ENCODE assay signal across 8 cellular contexts in genomic region chr17:38701504-38702165, GRCh38. TPM values are rescaled to one million over a fixed set of nuclear protein-coding genes. Genes with fewer than 3 reads are reported as not detected.
DNase-seq lines count a peak whose midpoint lies in the region; ATAC-seq and TF ChIP-seq lines count a peak whose summit lies in the region.

No MANE protein-coding gene starts in this region.

- peak overlapping the region; percentile 29 to 100 (median 88) for H3K4me3 Mint-ChIP-seq in CD4-positive, CD25-positive, alpha-beta regulatory T cell
- peak overlapping the region; percentile 97 to 99 for H3K4me3 Mint-ChIP-seq in effector memory CD8-positive, alpha-beta T cell
- peak overlapping the region; percentile 79 to 94 (median 84) for H3K4me3 Mint-ChIP-seq in naive thymus-derived CD8-positive, alpha-beta T cell

- peaks cover 13 to 58% (median 31%) of the 10 kb centered on the region in 4 donors for H3K4me1 Mint-ChIP-seq in CD4-positive, CD25-positive, alpha-beta regulatory T cell
- H3K4me1 Mint-ChIP-seq in effector memory CD8-positive, alpha-beta T cell (ENCODE audit: low read depth in 2 of 2) = peaks cover 34 to 47% of the 10 kb centered on the region in 2 donors
- H3K4me1 Mint-ChIP-seq in naive thymus-derived CD8-positive, alpha-beta T cell = peaks cover 34 to 50% (median 47%) of the 10 kb centered on the region in 4 donors

- H3K27me3 ChIP-seq in CD4-positive, CD25-positive, alpha-beta regulatory T cell (ENCODE audit: control insufficient read depth, insufficient read depth, low read length) = no peaks in the 10 kb centered on the region
- no peaks in the 10 kb centered on the region for H3K27me3 ChIP-seq in stomach smooth muscle (ENCODE audit: control insufficient read depth in 1 of 2, insufficient read depth in 2 of 2, low read length in 2 of 2)

- peak overlapping the region; percentile 98 for H3K27ac ChIP-seq in CD4-positive, CD25-positive, alpha-beta regulatory T cell (ENCODE audit: insufficient read depth, low read length, poor library complexity, severe bottlenecking)
- H3K27ac ChIP-seq in stomach smooth muscle (ENCODE audit: low read length) = peak overlapping the region; percentile 97

- peak; percentile 37 to 44 for ATAC-seq in CD4-positive, CD25-positive, alpha-beta regulatory T cell (ENCODE audit: low read depth in 2 of 2)
- ATAC-seq in effector memory CD8-positive, alpha-beta T cell (replicated peaks) = peak; percentile 52
- ATAC-seq in naive thymus-derived CD8-positive, alpha-beta T cell = peak; percentile 25 to 57

- peak overlapping the region; percentile 88 to 91 for H3K9ac ChIP-seq in stomach smooth muscle (ENCODE audit: low read length in 2 of 2)

- peaks cover 3% of the 10 kb centered on the region for H3K36me3 Mint-ChIP-seq in CD4-positive, CD25-positive, alpha-beta regulatory T cell
- H3K36me3 Mint-ChIP-seq in effector memory CD8-positive, alpha-beta T cell (ENCODE audit: insufficient read depth) = peaks cover 49% of the 10 kb centered on the region
- H3K36me3 Mint-ChIP-seq in naive thymus-derived CD8-positive, alpha-beta T cell = no peaks in the 10 kb centered on the region

- TF ChIP-seq CTCF in GM20000 (IDR thresholded peaks at IDR 0.05; ENCODE audit: extremely low read depth, missing control alignments) = no peak

- DNase-seq in CD4-positive, CD25-positive, alpha-beta regulatory T cell = peak in 2 of 3 donors; percentile 63 to 68
- DNase-seq in GM20000 (ENCODE audit: low spot score) = peak; percentile 82
- peak; percentile 80 for DNase-seq in NAMALWA (ENCODE audit: low spot score)
- DNase-seq in activated CD4-positive, alpha-beta T cell treated with anti-CD3 and anti-CD28 coated beads, Interleukin-2, amount 50 U/mL, for 48 hours = peak; percentile 88 to 91
- peak; percentile 60 to 72 (median 61) for DNase-seq in effector memory CD8-positive, alpha-beta T cell
- DNase-seq in naive thymus-derived CD8-positive, alpha-beta T cell = peak; percentile 35 to 79 (median 70)
- DNase-seq in posterior vena cava (ENCODE audit: low spot score) = no peak

- no peaks in the 10 kb centered on the region for H3K9me3 ChIP-seq in CD4-positive, CD25-positive, alpha-beta regulatory T cell (ENCODE audit: control insufficient read depth in 2 of 2, low read length in 2 of 2)
- no peaks in the 10 kb centered on the region for H3K9me3 ChIP-seq in stomach smooth muscle (ENCODE audit: control insufficient read depth in 2 of 2, low read length in 2 of 2)

- intact Hi-C loops in posterior vena cava (cut with DNase I) = no loop called here

- no peaks in the 10 kb centered on the region for H3K36me3 ChIP-seq in CD4-positive, CD25-positive, alpha-beta regulatory T cell (ENCODE audit: control insufficient read depth, insufficient read depth, low read length)
- H3K36me3 ChIP-seq in stomach smooth muscle (ENCODE audit: control insufficient read depth in 2 of 2, insufficient read depth in 2 of 2, low read length in 2 of 2) = no peaks in the 10 kb centered on the region

- H3K9me3 Mint-ChIP-seq in CD4-positive, CD25-positive, alpha-beta regulatory T cell = peaks cover 0 to 2% (median 0%) of the 10 kb centered on the region in 7 donors
- no peaks in the 10 kb centered on the region for H3K9me3 Mint-ChIP-seq in effector memory CD8-positive, alpha-beta T cell
- no peaks in the 10 kb centered on the region for H3K9me3 Mint-ChIP-seq in naive thymus-derived CD8-positive, alpha-beta T cell

- POLR2A ChIA-PET in naive thymus-derived CD8-positive, alpha-beta T cell (lab: Charles Lee) = interaction anchor here (0.5 to 22.8 kb wide), 9 partner anchors 9 to 450 kb away, joined by 3 to 395 read pairs (median 5); partner anchors contain the start of genes CISD3, EPOP and PLXDC1

- H3K27ac Mint-ChIP-seq in CD4-positive, CD25-positive, alpha-beta regulatory T cell = peak overlapping the region; percentile 96 to 98 (median 96)
- peak overlapping the region; percentile 97 to 99 for H3K27ac Mint-ChIP-seq in effector memory CD8-positive, alpha-beta T cell
- H3K27ac Mint-ChIP-seq in naive thymus-derived CD8-positive, alpha-beta T cell = peak overlapping the region; percentile 89 to 98 (median 96)

- peaks cover 4% of the 10 kb centered on the region for H3K27me3 Mint-ChIP-seq in CD4-positive, CD25-positive, alpha-beta regulatory T cell
- H3K27me3 Mint-ChIP-seq in effector memory CD8-positive, alpha-beta T cell = no peaks in the 10 kb centered on the region
- peaks cover 0 to 2% (median 0%) of the 10 kb centered on the region in 5 donors for H3K27me3 Mint-ChIP-seq in naive thymus-derived CD8-positive, alpha-beta T cell

- peaks cover 61% of the 10 kb centered on the region for H3K4me1 ChIP-seq in CD4-positive, CD25-positive, alpha-beta regulatory T cell (ENCODE audit: control insufficient read depth, insufficient read depth, low read length, poor library complexity, severe bottlenecking)
- peaks cover 39% of the 10 kb centered on the region for H3K4me1 ChIP-seq in stomach smooth muscle (ENCODE audit: control insufficient read depth, insufficient read depth, low read length)

- peak overlapping the region; percentile 69 for H3K4me3 ChIP-seq in CD4-positive, CD25-positive, alpha-beta regulatory T cell (ENCODE audit: low read depth, low read length)
- H3K4me3 ChIP-seq in stomach smooth muscle (ENCODE audit: low read length in 2 of 2) = peak overlapping the region; percentile 74 to 90

RNA-seq across cellular contexts. Expression of gene MLLT6, which starts 3.4 kb away (rescaled TPM):
- total RNA-seq in CD4-positive, CD25-positive, alpha-beta regulatory T cell = 361 TPM
- polyA plus RNA-seq in CD4-positive, CD25-positive, alpha-beta regulatory T cell = 1 to 10 TPM; 5.2 to 6.8 (median 6.6) TPM
- 100 to 1,000 TPM; 481 to 489 TPM for total RNA-seq in naive thymus-derived CD8-positive, alpha-beta T cell
- polyA plus RNA-seq in naive thymus-derived CD8-positive, alpha-beta T cell = 10 to 100 TPM in 1 of 3 donors, 1 to 10 TPM in 2; 5.5 to 11.9 (median 8.3) TPM
- 10 to 100 TPM; 79.7 to 82.4 TPM for total RNA-seq in posterior vena cava

RNA-seq across cellular contexts. Expression of gene EPOP, which starts 26.9 kb away (rescaled TPM):
- 0.59 TPM for total RNA-seq in CD4-positive, CD25-positive, alpha-beta regulatory T cell
- under 1 TPM in 1 of 4 donors, not detected in 3; 0.13 TPM for polyA plus RNA-seq in CD4-positive, CD25-positive, alpha-beta regulatory T cell
- total RNA-seq in naive thymus-derived CD8-positive, alpha-beta T cell = 1 to 10 TPM; 1.2 TPM
- polyA plus RNA-seq in naive thymus-derived CD8-positive, alpha-beta T cell = under 1 TPM in 2 of 3 donors, not detected in 1; 0.04 to 0.10 TPM
- 1 to 10 TPM; 1.6 to 2.6 TPM for total RNA-seq in posterior vena cava

RNA-seq across cellular contexts. Expression of gene CISD3, which starts 28.5 kb away (rescaled TPM):
- 8.7 TPM for total RNA-seq in CD4-positive, CD25-positive, alpha-beta regulatory T cell
- polyA plus RNA-seq in CD4-positive, CD25-positive, alpha-beta regulatory T cell = 10 to 100 TPM; 31.7 to 62.6 (median 40.6) TPM
- 10 to 100 TPM; 10.7 to 12.3 TPM for total RNA-seq in naive thymus-derived CD8-positive, alpha-beta T cell
- 10 to 100 TPM; 40.5 to 63.3 (median 46.2) TPM for polyA plus RNA-seq in naive thymus-derived CD8-positive, alpha-beta T cell
- total RNA-seq in posterior vena cava = 10 to 100 TPM; 24.7 to 27.4 TPM

RNA-seq across cellular contexts. Expression of gene PCGF2, which starts 46.5 kb away (rescaled TPM):
- 0.25 TPM for total RNA-seq in CD4-positive, CD25-positive, alpha-beta regulatory T cell
- not detected for polyA plus RNA-seq in CD4-positive, CD25-positive, alpha-beta regulatory T cell
- not detected for total RNA-seq in naive thymus-derived CD8-positive, alpha-beta T cell
- under 1 TPM in 1 of 3 donors, not detected in 2; 0.08 TPM for polyA plus RNA-seq in naive thymus-derived CD8-positive, alpha-beta T cell
- 10 to 100 TPM; 51.3 to 53.9 TPM for total RNA-seq in posterior vena cava

RNA-seq across cellular contexts. Expression of gene PSMB3, which starts 50.9 kb away (rescaled TPM):
- 107 TPM for total RNA-seq in CD4-positive, CD25-positive, alpha-beta regulatory T cell
- polyA plus RNA-seq in CD4-positive, CD25-positive, alpha-beta regulatory T cell = 100 to 1,000 TPM; 473 to 589 (median 509) TPM
- total RNA-seq in naive thymus-derived CD8-positive, alpha-beta T cell = 10 to 100 TPM; 94.1 to 96.4 TPM
- 100 to 1,000 TPM; 338 to 361 (median 349) TPM for polyA plus RNA-seq in naive thymus-derived CD8-positive, alpha-beta T cell
- total RNA-seq in posterior vena cava = 100 to 1,000 TPM; 133 to 137 TPM
